ENCODE assay signal across 26 cellular contexts in genomic region chr6:22804620-22805271, GRCh38.
"Had no signal": no experiment of that assay in that cellular context is flagged by ENCODE, and none has a peak within 500 bp of the region (broad histone marks: within the 10 kb centered on the region; RNA-seq: fewer than 3 reads in every experiment).

No MANE protein-coding gene starts in this region.

- ATAC-seq: activated naive CD4-positive, alpha-beta T cell treated with anti-CD3 and anti-CD28 coated beads, Interleukin-2, amount 50 U/mL, for 72 hours; activated T-helper 17 cell treated with anti-CD3 and anti-CD28 coated beads, Interleukin-2, amount 50 U/mL, for 72 hours; gastrocnemius medialis; natural killer cell treated with Interleukin-12 subunit alpha and Interleukin-12 subunit beta and Interleukin-15 and Interleukin-18, amount 100 ng/mL, for 72 hours; stimulated activated memory B cell treated with anti-CD40 and anti-IgM and Interleukin-4, amounts not matched to agents 10 μg/mL and 1 μg/mL and 100 μg/mL, for 72 hours; WTC11 had no signal

- FAIRE-seq: bronchial epithelial cell had no signal

- H3K27me3 ChIP-seq: adrenal gland, gastrocnemius medialis, ovary, right atrium auricular region, stomach, suprapubic skin, tibial nerve, uterus had no signal

- H3K36me3 ChIP-seq: adrenal gland, gastrocnemius medialis, left ventricle myocardium inferior, ovary, prostate gland, right atrium auricular region, stomach, suprapubic skin, tibial nerve, uterus had no signal

- H3K4me1 ChIP-seq: adrenal gland, gastrocnemius medialis, left ventricle myocardium inferior, prostate gland, right atrium auricular region, stomach, suprapubic skin, tibial nerve, uterus had no signal

- H3K27ac ChIP-seq: adrenal gland, epithelial cell of prostate, gastrocnemius medialis, left ventricle myocardium inferior, prostate gland, right atrium auricular region, skin epidermis, stomach, suprapubic skin, tibial nerve had no signal

- H3K4me3 ChIP-seq: adrenal gland, gastrocnemius medialis, left ventricle myocardium inferior, ovary, prostate gland, right atrium auricular region, skin epidermis, stomach, suprapubic skin, tibial nerve, uterus had no signal

- DNase-seq: activated CD8-positive, alpha-beta memory T cell treated with anti-CD3 and anti-CD28 coated beads, Interleukin-2, amount 50 U/mL, for 4 hours; activated T-cell treated with anti-CD3 and anti-CD28 coated beads, Interleukin-2, amount 50 U/mL, for 24 hours; adrenal gland; cortex of kidney; endodermal cell; gastrocnemius medialis; hippocampal formation; left ventricle myocardium inferior; midbrain; ovary; stimulated activated CD4-positive, alpha-beta T cell treated with anti-CD3 and anti-CD28 coated beads, Interleukin-2, amount 100 ng/mL, for 24 hours; stomach; T-helper 9 cell; uterus had no signal

- H3K9me3 ChIP-seq: adrenal gland, gastrocnemius medialis, left ventricle myocardium inferior, ovary, prostate gland, right atrium auricular region, stomach, suprapubic skin, tibial nerve, uterus had no signal
